ENCODE assay signal across 16 cellular contexts in the genomic region with DNA sequence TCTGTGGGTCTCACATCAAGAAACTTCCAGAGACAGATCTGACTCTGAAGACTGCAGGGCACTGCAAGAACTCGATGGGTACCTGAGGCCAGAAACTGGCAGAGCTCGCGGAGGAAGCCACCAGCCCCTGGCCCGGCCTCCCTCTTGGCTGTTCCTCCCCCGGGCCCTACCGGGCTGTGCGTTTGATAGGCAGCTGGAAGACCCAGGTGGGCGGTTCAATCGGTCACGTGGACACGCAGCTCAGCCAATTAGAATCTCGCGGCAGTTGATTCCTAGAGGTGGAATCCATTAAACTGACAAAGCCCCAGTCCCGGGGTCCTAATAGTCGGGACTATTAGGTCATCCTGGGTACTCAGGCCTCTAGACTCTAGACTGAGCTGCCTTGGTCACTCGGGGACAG.
A peak's percentile ranks its signal among the peaks of the same experiment; 100 is the strongest.
DNase-seq lines count a peak whose midpoint lies in the region; ATAC-seq and TF ChIP-seq lines count a peak whose summit lies in the region.
"Had no signal": no experiment of that assay in that cellular context is flagged by ENCODE, and none has a peak within 500 bp of the region (broad histone marks: within the 10 kb centered on the region; RNA-seq: fewer than 3 reads in every experiment).

No MANE protein-coding gene starts in this region.

- H4K20me1 ChIP-seq in mammary epithelial cell (ENCODE audit: insufficient read depth, low read length) = no peaks in the 10 kb centered on the region
- H4K20me1 ChIP-seq: BLaER1 treated with 17β-estradiol and CSF1 and Interleukin-3, amounts not matched to agents 10 nM and 100 nM had no signal

- peak; percentile 16 for ATAC-seq in stimulated activated naive CD8-positive, alpha-beta T cell treated with anti-CD3 and anti-CD28 coated beads, Interleukin-15, amount 100 ng/mL, for 72 hours
- ATAC-seq in stimulated activated naive CD8-positive, alpha-beta T cell treated with anti-CD3 and anti-CD28 coated beads, Interleukin-15, Interleukin-2, amounts not matched to agents 100 U/mL and 50 U/mL, for 24 hours = no peak
- ATAC-seq: CD8-positive, alpha-beta T cell had no signal

- dilution Hi-C loops in mammary epithelial cell (cut with HindIII; ENCODE audit: low sequenced_read_pairs) = no loop called here

- no peaks in the 10 kb centered on the region for H3K4me1 Mint-ChIP-seq in stimulated activated naive CD8-positive, alpha-beta T cell treated with anti-CD3 and anti-CD28 coated beads, Interleukin-15, amount 100 ng/mL, for 72 hours
- H3K4me1 Mint-ChIP-seq: B cell, IgD-negative memory B cell had no signal

- no peak overlapping the region for H3K4me3 ChIP-seq in mammary epithelial cell (replicated peaks in 1 of 3; ENCODE audit: insufficient read depth in 1 of 3, low read depth in 2 of 3, low read length in 3 of 3)
- H3K4me3 ChIP-seq: BLaER1 treated with 17β-estradiol and CSF1 and Interleukin-3, amounts not matched to agents 10 nM and 100 nM had no signal

- no peak for TF ChIP-seq CTCF in mammary epithelial cell (conservative IDR thresholded peaks at IDR 0.05 in 1 of 2, IDR thresholded peaks at IDR 0.05 in 1 of 2; ENCODE audit: extremely low read depth in 1 of 2, insufficient read depth in 1 of 2, low read depth in 1 of 2, low read length in 2 of 2)

- intact Hi-C loops in mammary epithelial cell (cut with micrococcal nuclease) = no loop called here

- no peaks in the 10 kb centered on the region for H3K36me3 ChIP-seq in mammary epithelial cell (ENCODE audit: insufficient read depth, low read length)
- H3K36me3 ChIP-seq: BLaER1 treated with 17β-estradiol and CSF1 and Interleukin-3, amounts not matched to agents 10 nM and 100 nM had no signal

- H3K9ac ChIP-seq in mammary epithelial cell (ENCODE audit: insufficient read depth, low read length) = no peak overlapping the region
- H3K9ac ChIP-seq: BLaER1 treated with 17β-estradiol and CSF1 and Interleukin-3, amounts not matched to agents 10 nM and 100 nM had no signal

- no peak overlapping the region for H2AFZ ChIP-seq in mammary epithelial cell (ENCODE audit: low read depth, low read length)

- H3K9me3 Mint-ChIP-seq in stimulated activated naive CD8-positive, alpha-beta T cell treated with anti-CD3 and anti-CD28 coated beads, Interleukin-15, amount 100 ng/mL, for 72 hours = no peaks in the 10 kb centered on the region
- H3K9me3 Mint-ChIP-seq: CD8-positive, alpha-beta T cell; H9; IgD-negative memory B cell had no signal

- peaks cover 2% of the 10 kb centered on the region for H3K27me3 ChIP-seq in mammary epithelial cell (ENCODE audit: insufficient read depth, low read length)
- H3K27me3 ChIP-seq: BLaER1 treated with 17β-estradiol and CSF1 and Interleukin-3, amounts not matched to agents 10 nM and 100 nM had no signal

- H3K9me3 ChIP-seq in mammary epithelial cell (replicated peaks; ENCODE audit: insufficient read depth, low read length) = no peaks in the 10 kb centered on the region
- H3K9me3 ChIP-seq: BLaER1 treated with 17β-estradiol and CSF1 and Interleukin-3, amounts not matched to agents 10 nM and 100 nM had no signal

- no TSS peak for BruUV-seq in mammary epithelial cell (replicated peaks; lab: Mats Ljungman, UMichigan)

- H3K4me2 ChIP-seq in mammary epithelial cell (ENCODE audit: insufficient read depth, low read depth, low read length) = no peak overlapping the region
- H3K4me2 ChIP-seq: BLaER1 treated with 17β-estradiol and CSF1 and Interleukin-3, amounts not matched to agents 10 nM and 100 nM had no signal

- CTCF ChIA-PET in mammary epithelial cell (lab: Charles Lee; ENCODE audit: low non-redundant PET) = no interaction called here

- no peaks in the 10 kb centered on the region for H3K4me1 ChIP-seq in mammary epithelial cell (ENCODE audit: insufficient read depth, low read length)

- 86% methylated on average over 9 of the region's 16 CpGs for WGBS in mammary epithelial cell (ENCODE audit: low coverage, missing lambda C conversion rate)

- H3K4me3 Mint-ChIP-seq in stimulated activated naive CD8-positive, alpha-beta T cell treated with anti-CD3 and anti-CD28 coated beads, Interleukin-15, amount 100 ng/mL, for 72 hours = no peak overlapping the region
- H3K4me3 Mint-ChIP-seq: B cell; CD8-positive, alpha-beta T cell; H9; IgD-negative memory B cell had no signal

- H3K79me2 ChIP-seq in mammary epithelial cell (ENCODE audit: insufficient read depth, low read length) = no peaks in the 10 kb centered on the region

- DNase-seq in stimulated activated naive CD8-positive, alpha-beta T cell treated with anti-CD3 and anti-CD28 coated beads, Interleukin-15, amount 100 ng/mL, for 72 hours = no peak
- no peak for DNase-seq in stimulated activated naive CD8-positive, alpha-beta T cell treated with anti-CD3 and anti-CD28 coated beads, Interleukin-15, Interleukin-2, amounts not matched to agents 100 U/mL and 50 U/mL, for 24 hours
- DNase-seq in SHP77 (lab: John Stamatoyannopoulos, UW) (peak; percentile 73 to 82), iPS-NIHi11 (ENCODE audit: low spot score) (peak; percentile 36), NCI-H510A (lab: John Stamatoyannopoulos, UW) (no peak), mammary epithelial cell (no peak), MV-4-11 (lab: John Stamatoyannopoulos, UW) (no peak)
- DNase-seq: Calu3; CD8-positive, alpha-beta T cell; DMS79 treated with DMSO at 0.1 percent for 48 hours; GF-D8; GOT3; H9 had no signal

- peak overlapping the region in 1 of 2 donors; percentile 71 for H3K27ac Mint-ChIP-seq in stimulated activated naive CD8-positive, alpha-beta T cell treated with anti-CD3 and anti-CD28 coated beads, Interleukin-15, amount 100 ng/mL, for 72 hours
- H3K27ac Mint-ChIP-seq: B cell; CD8-positive, alpha-beta T cell; H9; IgD-negative memory B cell had no signal

- no peak overlapping the region for H3K27ac ChIP-seq in mammary epithelial cell (ENCODE audit: insufficient read depth, low read depth, low read length)
- H3K27ac ChIP-seq: BLaER1 treated with 17β-estradiol and CSF1 and Interleukin-3, amounts not matched to agents 10 nM and 100 nM had no signal

- in situ Hi-C loops in mammary epithelial cell (cut with MboI; ENCODE audit: low sequenced_read_pairs in 2 of 2) = no loop called here

- peaks cover 21% of the 10 kb centered on the region for H3K27me3 Mint-ChIP-seq in stimulated activated naive CD8-positive, alpha-beta T cell treated with anti-CD3 and anti-CD28 coated beads, Interleukin-15, amount 100 ng/mL, for 72 hours

Comparison
In these comparisons a context has a peak if more than half of its experiments do, and no peak if none do; other contexts are left out.
1. DNase-seq: peak in SHP77 (2 of 2) and iPS-NIHi11 (single experiment); none in stimulated activated naive CD8-positive, alpha-beta T cell treated with anti-CD3 and anti-CD28 coated beads, Interleukin-15, amount 100 ng/mL, for 72 hours (0 of 2), stimulated activated naive CD8-positive, alpha-beta T cell treated with anti-CD3 and anti-CD28 coated beads, Interleukin-15, Interleukin-2, amounts not matched to agents 100 U/mL and 50 U/mL, for 24 hours (single experiment), NCI-H510A (single experiment), mammary epithelial cell (single experiment) and MV-4-11 (single experiment).